23 cellular contexts compared by ENCODE assay signal in the genomic region with DNA sequence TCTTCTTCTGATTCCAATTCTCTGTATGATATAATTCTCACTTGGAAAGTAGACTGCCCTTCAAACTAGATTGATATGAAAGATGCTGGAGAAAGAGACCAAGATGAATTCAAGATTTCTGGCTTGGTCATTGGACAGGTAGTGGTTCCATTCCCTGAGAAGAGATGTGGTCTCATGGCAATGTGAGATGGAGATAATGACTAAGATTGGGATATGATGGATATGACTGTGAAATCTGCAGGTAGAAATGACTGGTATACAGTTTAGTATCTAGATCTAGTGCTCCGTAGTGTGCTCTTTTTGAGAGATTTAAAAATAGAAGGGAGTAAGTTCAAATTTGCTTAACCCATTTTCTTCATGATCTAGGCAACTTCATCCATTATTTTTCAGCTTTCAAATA.
DNase-seq lines count a peak whose midpoint lies in the region; ATAC-seq, FAIRE-seq and TF ChIP-seq lines count a peak whose summit lies in the region.
"Had no signal": no experiment of that assay in that cellular context is flagged by ENCODE, and none has a peak within 500 bp of the region (broad histone marks: within the 10 kb centered on the region; RNA-seq: fewer than 3 reads in every experiment).

No MANE protein-coding gene starts in this region.

- no peaks in the 10 kb centered on the region for H4K20me1 ChIP-seq in GM12878 (ENCODE audit: control insufficient read depth, insufficient read depth)

- peaks cover 19% of the 10 kb centered on the region for H3K4me1 ChIP-seq in GM12878 (ENCODE audit: control insufficient read depth, insufficient read depth, low read length)
- H3K4me1 ChIP-seq: A549 had no signal

- no peaks in the 10 kb centered on the region; the same call in 1 of the 3 replicates for H3K9me3 ChIP-seq in GM12878 (replicated peaks; ENCODE audit: control insufficient read depth, insufficient read depth, low read length)
- H3K9me3 ChIP-seq: A549 had no signal

- intact Hi-C loops in GM12878 (cut with micrococcal nuclease; ENCODE audit: unreplicated experiment) = loop anchor here (5.0 to 10.0 kb wide), 3 partner anchors 114 to 347 kb away; no protein-coding TSS in a partner anchor

- H3K4me3 Mint-ChIP-seq in activated T-cell treated with anti-CD3 and anti-CD28 coated beads, Interleukin-2, amount 50 U/mL, for 24 hours = no peak overlapping the region
- no peak overlapping the region for H3K4me3 Mint-ChIP-seq in stimulated activated naive CD8-positive, alpha-beta T cell treated with anti-CD3 and anti-CD28 coated beads, Interleukin-15, Interleukin-2, amounts not matched to agents 100 ng/mL and 50 ng/mL, for 24 hours
- H3K4me3 Mint-ChIP-seq: CD4-positive, alpha-beta memory T cell had no signal

- H3K27me3 Mint-ChIP-seq in activated T-cell treated with anti-CD3 and anti-CD28 coated beads, Interleukin-2, amount 50 U/mL, for 24 hours = peaks cover 29% of the 10 kb centered on the region
- H3K27me3 Mint-ChIP-seq in stimulated activated naive CD8-positive, alpha-beta T cell treated with anti-CD3 and anti-CD28 coated beads, Interleukin-15, Interleukin-2, amounts not matched to agents 100 ng/mL and 50 ng/mL, for 24 hours = peaks cover 22% of the 10 kb centered on the region
- H3K27me3 Mint-ChIP-seq: CD4-positive, alpha-beta memory T cell had no signal

- H3K79me2 ChIP-seq in GM12878 (ENCODE audit: control insufficient read depth, insufficient read depth, low read length) = no peaks in the 10 kb centered on the region

- in situ Hi-C loops in GM12878 (cut with MboI) = loop anchor here (25.0 kb wide), 1 partner anchor 454 kb away; no protein-coding TSS in a partner anchor

- no peaks in the 10 kb centered on the region for H3K27me3 ChIP-seq in GM12878 (replicated peaks in 1 of 2; ENCODE audit: control insufficient read depth in 2 of 2, insufficient read depth in 2 of 2, low read length in 1 of 2)

- no peak overlapping the region for H3K4me3 ChIP-seq in GM12878
- H3K4me3 ChIP-seq: A549, GM23248 had no signal

- no peak for DNase-seq in activated T-cell treated with anti-CD3 and anti-CD28 coated beads, Interleukin-2, amount 50 U/mL, for 24 hours
- no peak for DNase-seq in activated T-cell treated with anti-CD3 and anti-CD28 coated beads, Interleukin-2, amount 50 U/mL, for 48 hours
- DNase-seq in stimulated activated naive CD8-positive, alpha-beta T cell treated with anti-CD3 and anti-CD28 coated beads, Interleukin-15, Interleukin-2, amounts not matched to agents 100 U/mL and 50 U/mL, for 24 hours = no peak
- DNase-seq in GM12878 (ENCODE audit: low read depth, low spot score) (no peak), frontal cortex (ENCODE audit: low spot score in 2 of 2) (no peak), NCI-H1417 (lab: John Stamatoyannopoulos, UW) (no peak)
- DNase-seq: 8988T; ACHN; AML-193; C1 segment of cervical spinal cord; Calu3; CD4-positive, alpha-beta memory T cell; COR-L47; DMS53; DMS79 treated with DMSO at 0.1 percent for 48 hours; GF-D8; GM23248; H7; HCEC 1CT had no signal

- H3K36me3 ChIP-seq in GM12878 (ENCODE audit: control insufficient read depth in 2 of 2, insufficient read depth in 2 of 2, low read length in 1 of 2) = no peaks in the 10 kb centered on the region

- SMC1A ChIA-PET in GM12878 (lab: Charles Lee; ENCODE audit: uncharacterized antibody, unreplicated experiment) = no interaction called here

- WGBS in GM12878 (ENCODE audit: insufficient coverage, insufficient replicate concordance, low lambda C conversion rate, missing lambda C conversion rate) = 4% methylated on average over 1 of the region's 1 CpG

- no peak overlapping the region for H2AFZ ChIP-seq in GM12878 (ENCODE audit: control insufficient read depth, low read depth, low read length)
- H2AFZ ChIP-seq: GM23248 had no signal

- CTCF ChIA-PET in GM12878 (lab: Yijun Ruan, JAX) = interaction anchor here (0.7 kb wide), 1 partner anchor 461 kb away, joined by 3 read pairs; no protein-coding TSS in a partner anchor

- TF ChIP-seq EP300 in GM12878 (IDR thresholded peaks at IDR 0.05; ENCODE audit: borderline replicate concordance in 1 of 2, control insufficient read depth in 1 of 2, low read depth in 2 of 2, low read length in 2 of 2) = no peak

- no peak for ATAC-seq in stimulated activated naive CD8-positive, alpha-beta T cell treated with anti-CD3 and anti-CD28 coated beads, Interleukin-15, Interleukin-2, amounts not matched to agents 100 U/mL and 50 U/mL, for 24 hours
- no peak for ATAC-seq in GM12878
- ATAC-seq: A549 had no signal

- no peak for TF ChIP-seq RAD21 in GM12878 (IDR thresholded peaks at IDR 0.05; ENCODE audit: insufficient read depth, low read depth, low read length)

- H3K36me3 Mint-ChIP-seq in activated T-cell treated with anti-CD3 and anti-CD28 coated beads, Interleukin-2, amount 50 U/mL, for 24 hours (ENCODE audit: low read depth) = no peaks in the 10 kb centered on the region
- no peaks in the 10 kb centered on the region for H3K36me3 Mint-ChIP-seq in stimulated activated naive CD8-positive, alpha-beta T cell treated with anti-CD3 and anti-CD28 coated beads, Interleukin-15, Interleukin-2, amounts not matched to agents 100 ng/mL and 50 ng/mL, for 24 hours (ENCODE audit: low read depth)
- H3K36me3 Mint-ChIP-seq: CD4-positive, alpha-beta memory T cell had no signal

- FAIRE-seq in GM12878 (lab: Jason Lieb, UNC) (no peak), frontal cortex (lab: Jason Lieb, UNC) (no peak)
- FAIRE-seq: A549, GM19239, H1 had no signal

- TF ChIP-seq CTCF in GM12878 (IDR thresholded peaks at IDR 0.05 in 2 of 3, conservative IDR thresholded peaks at IDR 0.05 in 1 of 3; ENCODE audit: control insufficient read depth in 2 of 3, extremely low read depth in 1 of 3, insufficient read depth in 1 of 3, low read depth in 3 of 3, low read length in 3 of 3) = no peak

- H3K4me2 ChIP-seq in GM12878 (ENCODE audit: control insufficient read depth, insufficient read depth) = no peak overlapping the region
- H3K4me2 ChIP-seq: A549 had no signal

- peaks cover 62% of the 10 kb centered on the region for H3K4me1 Mint-ChIP-seq in activated T-cell treated with anti-CD3 and anti-CD28 coated beads, Interleukin-2, amount 50 U/mL, for 24 hours (ENCODE audit: low read depth)
- H3K4me1 Mint-ChIP-seq in stimulated activated naive CD8-positive, alpha-beta T cell treated with anti-CD3 and anti-CD28 coated beads, Interleukin-15, Interleukin-2, amounts not matched to agents 100 ng/mL and 50 ng/mL, for 24 hours (ENCODE audit: low read depth) = peaks cover 46% of the 10 kb centered on the region

- H3K27ac ChIP-seq in GM12878 (ENCODE audit: control insufficient read depth, insufficient read depth) = no peak overlapping the region
- H3K27ac ChIP-seq: A549, GM23248 had no signal

- no peak overlapping the region for H3K9ac ChIP-seq in GM12878 (ENCODE audit: control insufficient read depth, insufficient read depth, low read length)
- H3K9ac ChIP-seq: GM23248 had no signal

- peak overlapping the region; percentile 22 for H3K27ac Mint-ChIP-seq in activated T-cell treated with anti-CD3 and anti-CD28 coated beads, Interleukin-2, amount 50 U/mL, for 24 hours
- H3K27ac Mint-ChIP-seq in stimulated activated naive CD8-positive, alpha-beta T cell treated with anti-CD3 and anti-CD28 coated beads, Interleukin-15, Interleukin-2, amounts not matched to agents 100 ng/mL and 50 ng/mL, for 24 hours = peak overlapping the region; percentile 14

- POLR2A ChIA-PET in GM12878 (lab: Charles Lee) = no interaction called here

- BruUV-seq in GM12878 (replicated peaks; lab: Mats Ljungman, UMichigan) = no TSS peak

- no peak for TF ChIP-seq POLR2A in GM12878 (IDR thresholded peaks at IDR 0.05; ENCODE audit: low read depth, low read length)

- peaks cover 11% of the 10 kb centered on the region for H3K9me3 Mint-ChIP-seq in activated T-cell treated with anti-CD3 and anti-CD28 coated beads, Interleukin-2, amount 50 U/mL, for 24 hours
- H3K9me3 Mint-ChIP-seq in stimulated activated naive CD8-positive, alpha-beta T cell treated with anti-CD3 and anti-CD28 coated beads, Interleukin-15, Interleukin-2, amounts not matched to agents 100 ng/mL and 50 ng/mL, for 24 hours = peaks cover 6% of the 10 kb centered on the region

- RAD21 ChIA-PET in GM12878 (lab: Charles Lee; ENCODE audit: unreplicated experiment) = interaction anchor here (1.0 kb wide), 1 partner anchor 425 kb away, joined by 3 read pairs; no protein-coding TSS in a partner anchor

TF ChIP-seq in GM12878, 131 proteins besides CTCF, POLR2A, EP300 and RAD21:
- TF ChIP-seq ZBED1 (IDR thresholded peaks at IDR 0.05; ENCODE audit: borderline replicate concordance) (no peak), FOXM1 (IDR thresholded peaks at IDR 0.05; ENCODE audit: low read depth, low read length) (no peak), ZNF207 (IDR thresholded peaks at IDR 0.05; ENCODE audit: borderline replicate concordance) (no peak)
- TF ChIP-seq, protein P1, sequence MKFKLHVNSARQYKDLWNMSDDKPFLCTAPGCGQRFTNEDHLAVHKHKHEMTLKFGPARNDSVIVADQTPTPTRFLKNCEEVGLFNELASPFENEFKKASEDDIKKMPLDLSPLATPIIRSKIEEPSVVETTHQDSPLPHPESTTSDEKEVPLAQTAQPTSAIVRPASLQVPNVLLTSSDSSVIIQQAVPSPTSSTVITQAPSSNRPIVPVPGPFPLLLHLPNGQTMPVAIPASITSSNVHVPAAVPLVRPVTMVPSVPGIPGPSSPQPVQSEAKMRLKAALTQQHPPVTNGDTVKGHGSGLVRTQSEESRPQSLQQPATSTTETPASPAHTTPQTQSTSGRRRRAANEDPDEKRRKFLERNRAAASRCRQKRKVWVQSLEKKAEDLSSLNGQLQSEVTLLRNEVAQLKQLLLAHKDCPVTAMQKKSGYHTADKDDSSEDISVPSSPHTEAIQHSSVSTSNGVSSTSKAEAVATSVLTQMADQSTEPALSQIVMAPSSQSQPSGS (IDR thresholded peaks at IDR 0.05; ENCODE audit: low read length) = 0 out of 2 replicates have a peak, but pooled peaks have one; percentile 15
TF ChIP-seq in GM12878: peak in this region for 1.
